Comparison of ENCODE assay signal across 8 cellular contexts in the genomic region with DNA sequence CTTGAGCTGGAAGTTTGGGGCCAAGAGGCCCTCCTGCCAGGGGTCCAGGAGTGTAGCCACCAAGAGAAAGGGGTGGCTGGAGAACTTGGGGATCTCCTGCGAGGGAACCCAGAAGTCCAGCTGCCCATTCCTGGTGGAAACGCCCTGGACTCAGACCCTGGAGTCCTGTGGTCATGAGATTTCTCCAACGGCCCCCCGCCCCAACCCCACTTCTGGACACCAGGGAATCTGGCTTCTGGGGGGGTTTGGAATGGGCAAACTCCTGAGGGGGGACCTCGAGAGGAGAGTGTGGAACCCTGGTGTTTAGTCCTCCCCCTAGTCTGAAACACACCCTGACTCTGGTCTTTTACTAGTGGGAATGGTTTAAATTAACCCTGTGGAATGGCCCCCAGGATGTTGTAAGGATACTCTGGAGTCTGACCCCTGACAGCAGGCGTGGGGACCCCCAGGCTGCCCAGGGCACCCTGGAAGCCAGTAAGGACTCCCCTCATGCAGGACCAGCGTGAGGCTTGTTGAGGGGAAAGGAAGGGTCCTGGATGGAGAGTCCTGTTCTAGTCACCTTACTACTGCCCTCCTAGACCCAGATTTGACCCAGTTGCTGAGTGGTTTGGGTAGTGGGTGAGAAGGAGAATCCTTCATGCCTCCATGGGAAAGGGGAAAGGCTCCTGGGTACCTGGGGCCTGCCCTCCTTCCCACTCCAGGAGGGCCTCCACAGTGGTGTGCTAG. TPM values are rescaled to one million over a fixed set of nuclear protein-coding genes. Genes with fewer than 3 reads are reported as not detected.
DNase-seq lines count a peak whose midpoint lies in the region; ATAC-seq, FAIRE-seq and TF ChIP-seq lines count a peak whose summit lies in the region.

No MANE protein-coding gene starts in this region.

- H3K4me2 ChIP-seq in A549 = peak overlapping the region; percentile 94

- TF ChIP-seq RAD21 in A549 (conservative IDR thresholded peaks at IDR 0.05 in 1 of 2, IDR thresholded peaks at IDR 0.05 in 1 of 2) = no peak

- ATAC-seq in A549 = no peak; a peak in 3 of 6 replicates
- ATAC-seq in GM18867 (IDR thresholded peaks at IDR 0.05; ENCODE audit: unreplicated experiment) = no peak

- TF ChIP-seq EP300 in A549 (IDR thresholded peaks at IDR 0.05) = no peak

- WGBS in A549 (ENCODE audit: missing lambda C conversion rate) = 52% methylated on average over 6 of the region's 7 CpGs

- H3K4me1 ChIP-seq in A549 = peaks cover 20% of the 10 kb centered on the region

- DNase-seq in A549 (ENCODE audit: low read depth in 1 of 2, low spot score in 1 of 2) = no peak
- peak; percentile 44 for DNase-seq in HuH-7 (ENCODE audit: low spot score)
- DNase-seq in myocyte (ENCODE audit: low read depth) = peak; percentile 9
- no peak for DNase-seq in HT-29 (ENCODE audit: low spot score)
- no peak for DNase-seq in SHP77 (lab: John Stamatoyannopoulos, UW)
- no peak for DNase-seq in kidney glomerular epithelial cell (lab: John Stamatoyannopoulos, UW)

- no peak for TF ChIP-seq POLR2A in A549 (IDR thresholded peaks at IDR 0.05; ENCODE audit: low read length)

- H3K9me3 ChIP-seq in A549 = peaks cover 2% of the 10 kb centered on the region; the same call in 2 of the 3 replicates

- TF ChIP-seq CTCF in A549 (IDR thresholded peaks at IDR 0.05) = no peak

- peak overlapping the region; percentile 66 for H3K4me3 ChIP-seq in A549

- peak overlapping the region; percentile 81 to 87 for H3K27ac ChIP-seq in A549
- peak overlapping the region; percentile 87 for H3K27ac ChIP-seq in cingulate gyrus (ENCODE audit: low read depth, low read length)

- no peak for FAIRE-seq in A549 (lab: Jason Lieb, UNC)

- CTCF ChIA-PET in A549 (lab: Yijun Ruan, JAX) = interaction anchor here (0.6 to 2.6 kb wide), 19 partner anchors 10 to 299 kb away, joined by 3 to 20 read pairs (median 5); a partner anchor contains a TSS

- POLR2A ChIA-PET in A549 (lab: Yijun Ruan, JAX) = interaction anchor here (0.6 to 1.2 kb wide), 2 partner anchors 147 to 186 kb away, joined by 3 to 4 read pairs; no protein-coding TSS in a partner anchor

TF ChIP-seq in A549, 52 proteins besides CTCF, POLR2A, EP300 and RAD21:
- no peak for TF ChIP-seq PHF8 (IDR thresholded peaks at IDR 0.05; ENCODE audit: borderline replicate concordance, low read depth)
- no peak for TF ChIP-seq FOSB (CRISPR knock-in tag; IDR thresholded peaks at IDR 0.05)
- TF ChIP-seq KDM5A (IDR thresholded peaks at IDR 0.05) = no peak
- TF ChIP-seq ZNF302 (CRISPR knock-in tag; IDR thresholded peaks at IDR 0.05) = no peak
- TF ChIP-seq MAZ (IDR thresholded peaks at IDR 0.05; ENCODE audit: borderline replicate concordance, low read depth, low read length) = no peak
- no peak for TF ChIP-seq MAFK (IDR thresholded peaks at IDR 0.05; ENCODE audit: partially characterized antibody)
- no peak for TF ChIP-seq HOXA7 (CRISPR knock-in tag; IDR thresholded peaks at IDR 0.05)
- no peak for TF ChIP-seq CBX8 (IDR thresholded peaks at IDR 0.05)
- no peak for TF ChIP-seq RARB (CRISPR knock-in tag; IDR thresholded peaks at IDR 0.05)
- no peak for TF ChIP-seq HEYL (CRISPR knock-in tag; IDR thresholded peaks at IDR 0.05)
- TF ChIP-seq, protein P1, sequence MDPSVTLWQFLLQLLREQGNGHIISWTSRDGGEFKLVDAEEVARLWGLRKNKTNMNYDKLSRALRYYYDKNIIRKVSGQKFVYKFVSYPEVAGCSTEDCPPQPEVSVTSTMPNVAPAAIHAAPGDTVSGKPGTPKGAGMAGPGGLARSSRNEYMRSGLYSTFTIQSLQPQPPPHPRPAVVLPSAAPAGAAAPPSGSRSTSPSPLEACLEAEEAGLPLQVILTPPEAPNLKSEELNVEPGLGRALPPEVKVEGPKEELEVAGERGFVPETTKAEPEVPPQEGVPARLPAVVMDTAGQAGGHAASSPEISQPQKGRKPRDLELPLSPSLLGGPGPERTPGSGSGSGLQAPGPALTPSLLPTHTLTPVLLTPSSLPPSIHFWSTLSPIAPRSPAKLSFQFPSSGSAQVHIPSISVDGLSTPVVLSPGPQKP (IDR thresholded peaks at IDR 0.05; ENCODE audit: low read depth, low read length) = no peak
- TF ChIP-seq BHLHE40 (IDR thresholded peaks at IDR 0.05; ENCODE audit: low read depth, low read length) = no peak
- TF ChIP-seq, protein P2, sequence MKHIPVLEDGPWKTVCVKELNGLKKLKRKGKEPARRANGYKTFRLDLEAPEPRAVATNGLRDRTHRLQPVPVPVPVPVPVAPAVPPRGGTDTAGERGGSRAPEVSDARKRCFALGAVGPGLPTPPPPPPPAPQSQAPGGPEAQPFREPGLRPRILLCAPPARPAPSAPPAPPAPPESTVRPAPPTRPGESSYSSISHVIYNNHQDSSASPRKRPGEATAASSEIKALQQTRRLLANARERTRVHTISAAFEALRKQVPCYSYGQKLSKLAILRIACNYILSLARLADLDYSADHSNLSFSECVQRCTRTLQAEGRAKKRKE (CRISPR knock-in tag; IDR thresholded peaks at IDR 0.05; ENCODE audit: low read depth) = no peak
- TF ChIP-seq, protein P3, sequence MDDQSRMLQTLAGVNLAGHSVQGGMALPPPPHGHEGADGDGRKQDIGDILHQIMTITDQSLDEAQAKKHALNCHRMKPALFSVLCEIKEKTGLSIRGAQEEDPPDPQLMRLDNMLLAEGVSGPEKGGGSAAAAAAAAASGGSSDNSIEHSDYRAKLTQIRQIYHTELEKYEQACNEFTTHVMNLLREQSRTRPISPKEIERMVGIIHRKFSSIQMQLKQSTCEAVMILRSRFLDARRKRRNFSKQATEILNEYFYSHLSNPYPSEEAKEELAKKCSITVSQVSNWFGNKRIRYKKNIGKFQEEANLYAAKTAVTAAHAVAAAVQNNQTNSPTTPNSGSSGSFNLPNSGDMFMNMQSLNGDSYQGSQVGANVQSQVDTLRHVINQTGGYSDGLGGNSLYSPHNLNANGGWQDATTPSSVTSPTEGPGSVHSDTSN (IDR thresholded peaks at IDR 0.05) = no peak
- no peak for TF ChIP-seq RCOR1 (IDR thresholded peaks at IDR 0.05; ENCODE audit: low read depth, low read length)

RNA-seq across cellular contexts. Expression of a gene that starts 0.5 kb away (rescaled TPM):
- polyA plus RNA-seq in A549 (2011; rRNA removed) (6.7 and 7.4 TPM in 2 replicates), A549 (2017; fragmentation: RNase III; extraction: RNeasy Plus Mini Kit Qiagen cat#74134 plus additional on column Dnase treatment) (7.0 to 9.9 TPM (median 8.9 TPM) in 3 replicates)
- polyA plus RNA-seq in A549 (2012; cell fraction: cytosol; rRNA removed) = 6.2 and 7.6 TPM in 2 replicates
- 9.8 and 10.1 TPM in 2 replicates for polyA plus RNA-seq in A549 (2012; cell fraction: nucleus; rRNA removed)
- 8.6 and 8.9 TPM in 2 replicates for polyA minus RNA-seq in A549 (2011; rRNA and poly(A)+ RNA removed)
- 28.7 and 45.0 TPM in 2 replicates for total RNA-seq in myocyte
- 23.1 TPM for polyA plus RNA-seq in myocyte (2012)
- 0.42 TPM in 1 of 2 replicates, not detected in the other for total RNA-seq in HT-29 (2014; rRNA removed; shearing (Covaris generic))

RNA-seq across cellular contexts. Expression of a gene that starts 5.8 kb away (rescaled TPM):
- polyA plus RNA-seq in A549 (2011; rRNA removed) (13.4 and 15.9 TPM in 2 replicates), A549 (2017; fragmentation: RNase III; extraction: RNeasy Plus Mini Kit Qiagen cat#74134 plus additional on column Dnase treatment) (8.1 to 10.0 TPM (median 9.6 TPM) in 3 replicates)
- polyA plus RNA-seq in A549 (2012; cell fraction: cytosol; rRNA removed) = 18.8 and 22.6 TPM in 2 replicates
- 17.3 and 19.4 TPM in 2 replicates for polyA plus RNA-seq in A549 (2012; cell fraction: nucleus; rRNA removed)
- polyA minus RNA-seq in A549 (2011; rRNA and poly(A)+ RNA removed) = 29.2 and 38.9 TPM in 2 replicates
- total RNA-seq in myocyte = 34.3 and 35.0 TPM in 2 replicates
- 22.5 TPM for polyA plus RNA-seq in myocyte (2012)
- total RNA-seq in HT-29 (2014; rRNA removed; shearing (Covaris generic)) = 12.4 and 19.5 TPM in 2 replicates

RNA-seq across cellular contexts. Expression of a gene that starts 39.1 kb away (rescaled TPM):
- 146 and 238 TPM in 2 replicates for polyA plus RNA-seq in A549 (2011; rRNA removed)
- 96.4 and 102 TPM in 2 replicates for polyA plus RNA-seq in A549 (2012; cell fraction: cytosol; rRNA removed)
- polyA plus RNA-seq in A549 (2012; cell fraction: nucleus; rRNA removed) = 812 and 862 TPM in 2 replicates
- polyA plus RNA-seq in A549 (2017; fragmentation: RNase III; extraction: RNeasy Plus Mini Kit Qiagen cat#74134 plus additional on column Dnase treatment) = 74.5 to 95.5 TPM (median 87.3 TPM) in 3 replicates
- polyA minus RNA-seq in A549 (2011; rRNA and poly(A)+ RNA removed) = 242 and 345 TPM in 2 replicates
- 632 and 641 TPM in 2 replicates for total RNA-seq in myocyte
- 721 TPM for polyA plus RNA-seq in myocyte (2012)
- total RNA-seq in HT-29 (2014; rRNA removed; shearing (Covaris generic)) = 49.5 and 56.8 TPM in 2 replicates

RNA-seq across cellular contexts. Expression of a gene that starts 51.3 kb away (rescaled TPM):
- polyA plus RNA-seq in A549 (2011; rRNA removed) = 28.8 and 30.5 TPM in 2 replicates
- polyA plus RNA-seq in A549 (2012; cell fraction: cytosol; rRNA removed) = 36.1 and 40.8 TPM in 2 replicates
- polyA plus RNA-seq in A549 (2012; cell fraction: nucleus; rRNA removed) = 81.8 and 95.2 TPM in 2 replicates
- polyA plus RNA-seq in A549 (2017; fragmentation: RNase III; extraction: RNeasy Plus Mini Kit Qiagen cat#74134 plus additional on column Dnase treatment) = 20.1 to 21.6 TPM (median 21.2 TPM) in 3 replicates
- 97.5 and 102 TPM in 2 replicates for polyA minus RNA-seq in A549 (2011; rRNA and poly(A)+ RNA removed)
- total RNA-seq in myocyte = 66.1 and 74.5 TPM in 2 replicates
- polyA plus RNA-seq in myocyte (2012) = 44.0 TPM
- 39.3 and 49.3 TPM in 2 replicates for total RNA-seq in HT-29 (2014; rRNA removed; shearing (Covaris generic))

Comparison
In these comparisons a context has a peak if more than half of its experiments do, and no peak if none do; other contexts are left out.
1. DNase-seq: peak in HuH-7 (single experiment) and myocyte (single experiment); none in A549 (0 of 2), HT-29 (single experiment), SHP77 (0 of 2) and kidney glomerular epithelial cell (single experiment).
2. RNA of a gene that starts 0.5 kb away (total RNA-seq): 28.7 to 45.0 TPM in myocyte; 0.42 TPM in HT-29; every median in the first group is over 10 times any median in the second.
3. RNA of a gene that starts 39.1 kb away (total RNA-seq): 632 to 641 TPM in myocyte; 49.5 to 56.8 TPM in HT-29; every median in the first group is over 10 times any median in the second.